2 cellular contexts compared by ENCODE assay signal in genomic region chr3:165837801-165838200, GRCh38.
TF ChIP-seq lines count a peak whose summit lies in the region.

No MANE protein-coding gene starts in this region.

TF ChIP-seq in A549, 52 proteins besides CTCF, POLR2A, EP300 and RAD21:
- TF ChIP-seq RARB (CRISPR knock-in tag; IDR thresholded peaks at IDR 0.05) (no peak), PBX3 (IDR thresholded peaks at IDR 0.05) (no peak), NR3C1 (IDR thresholded peaks at IDR 0.05) (no peak), HMGXB4 (CRISPR knock-in tag; IDR thresholded peaks at IDR 0.05; ENCODE audit: borderline replicate concordance) (no peak), SMC3 (IDR thresholded peaks at IDR 0.05) (no peak), CBX2 (IDR thresholded peaks at IDR 0.05; ENCODE audit: borderline replicate concordance, low read depth) (no peak), BHLHE40 (IDR thresholded peaks at IDR 0.05; ENCODE audit: low read depth, low read length) (no peak), PHF8 (IDR thresholded peaks at IDR 0.05; ENCODE audit: borderline replicate concordance, low read depth) (no peak), MAFK (IDR thresholded peaks at IDR 0.05; ENCODE audit: partially characterized antibody) (no peak), GATA3 (IDR thresholded peaks at IDR 0.05; ENCODE audit: borderline replicate concordance) (no peak), MAZ (IDR thresholded peaks at IDR 0.05; ENCODE audit: borderline replicate concordance, low read depth, low read length) (no peak), EHF (CRISPR knock-in tag; IDR thresholded peaks at IDR 0.05) (no peak), RFX5 (IDR thresholded peaks at IDR 0.05) (no peak)

TF ChIP-seq in GM12878, 131 proteins besides CTCF, POLR2A, EP300 and RAD21:
- TF ChIP-seq MTA2 (IDR thresholded peaks at IDR 0.05; ENCODE audit: low read depth): no peak
- TF ChIP-seq ATF3 (IDR thresholded peaks at IDR 0.05; ENCODE audit: borderline replicate concordance, extremely low read depth, low read depth, low read length): no peak
- no peak for TF ChIP-seq E4F1 (IDR thresholded peaks at IDR 0.05; ENCODE audit: borderline replicate concordance, partially characterized antibody)
- TF ChIP-seq HDGF (IDR thresholded peaks at IDR 0.05): no peak
- TF ChIP-seq ESRRA (IDR thresholded peaks at IDR 0.05; ENCODE audit: low read length): no peak
- TF ChIP-seq SREBF2 (IDR thresholded peaks at IDR 0.05; ENCODE audit: low read length): no peak
- no peak for TF ChIP-seq IRF4 (IDR thresholded peaks at IDR 0.05; ENCODE audit: low read depth, low read length)
- no peak for TF ChIP-seq RCOR1 (conservative IDR thresholded peaks at IDR 0.05; ENCODE audit: low read depth, low read length)
